Comparison of ENCODE assay signal across 8 cellular contexts in the genomic region with DNA sequence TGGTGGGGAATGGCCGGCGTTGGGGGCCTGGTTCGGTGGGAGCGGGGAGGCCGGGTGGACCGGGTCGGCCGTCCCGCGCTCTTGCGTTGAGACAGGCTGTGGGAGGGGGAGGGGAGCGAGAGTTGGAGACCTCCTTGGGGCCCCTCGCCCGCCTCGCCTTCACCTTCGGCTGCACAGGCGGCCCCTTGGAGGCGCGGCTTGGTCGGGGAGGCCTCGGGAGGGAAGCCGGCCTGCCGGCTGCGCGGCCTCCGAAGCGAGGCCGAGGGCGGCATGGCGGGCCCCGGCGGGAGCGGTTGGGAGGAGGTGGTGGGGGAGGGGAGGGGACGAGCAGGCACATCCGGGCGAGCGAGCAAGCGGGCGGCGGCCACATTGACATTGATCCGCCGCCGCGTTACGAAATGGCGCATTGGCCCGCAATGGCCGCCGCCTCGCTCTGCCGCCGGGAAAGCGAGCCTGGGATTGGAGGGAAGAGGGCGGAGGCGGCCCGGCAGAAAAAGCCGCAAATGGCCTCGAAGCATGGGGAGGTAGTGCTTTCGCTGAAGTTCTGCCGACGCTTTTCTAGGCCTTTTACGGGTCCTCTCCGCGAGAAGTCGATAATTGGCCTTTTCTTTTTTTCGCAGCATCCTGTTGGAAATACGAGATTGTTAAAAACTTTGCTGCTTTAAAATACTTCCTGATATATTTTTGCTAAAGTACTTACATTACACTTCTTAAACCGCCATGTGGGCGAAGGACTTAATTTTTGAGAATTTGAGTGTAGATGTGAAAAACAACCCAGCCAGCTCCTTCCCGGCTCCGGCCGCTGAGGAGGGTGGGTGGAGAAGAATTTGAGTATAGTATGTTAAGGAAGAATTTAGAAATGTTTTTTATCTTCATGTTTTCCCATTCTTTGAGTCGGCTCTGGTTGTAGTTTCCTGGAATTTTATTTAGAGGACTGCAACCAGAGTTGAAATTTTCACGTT. TPM values are rescaled to one million over a fixed set of nuclear protein-coding genes. Genes with fewer than 3 reads are reported as not detected.
A peak's percentile ranks its signal among the peaks of the same experiment; 100 is the strongest.
DNase-seq lines count a peak whose midpoint lies in the region; ATAC-seq and TF ChIP-seq lines count a peak whose summit lies in the region.

No MANE protein-coding gene starts in this region.

- peak; percentile 47 for ATAC-seq in GM21526 (IDR thresholded peaks at IDR 0.05; ENCODE audit: low FRiP score, unreplicated experiment)

- H3K4me1 ChIP-seq in HUES64 (ENCODE audit: insufficient read depth, low read length) (peaks cover 17% of the 10 kb centered on the region), OCI-LY1 (ENCODE audit: insufficient read depth, low read length, severe bottlenecking) (peaks cover 35% of the 10 kb centered on the region), mucosa of rectum (ENCODE audit: control insufficient read depth in 2 of 2, insufficient read depth in 2 of 2, low read length in 2 of 2) (peaks cover 17 to 29% of the 10 kb centered on the region in 2 donors)

- H2AFZ ChIP-seq in OCI-LY1 (ENCODE audit: low read length): no peak overlapping the region

- peaks cover 43% of the 10 kb centered on the region for H3K36me3 ChIP-seq in HUES64 (ENCODE audit: insufficient read depth, low read length)
- H3K36me3 ChIP-seq in OCI-LY1 (ENCODE audit: insufficient read depth, low read length): peaks cover 50% of the 10 kb centered on the region
- peaks cover 22 to 24% of the 10 kb centered on the region in 2 donors for H3K36me3 ChIP-seq in mucosa of rectum (ENCODE audit: control insufficient read depth in 2 of 2, insufficient read depth in 2 of 2, low read length in 2 of 2)

- TF ChIP-seq CTCF in OCI-LY1 (IDR thresholded peaks at IDR 0.05; ENCODE audit: low read length): no peak

- no peaks in the 10 kb centered on the region for H3K9me2 ChIP-seq in OCI-LY1 (ENCODE audit: low read depth, low read length)

- DNase-seq in DMS 273 treated with DMSO at 0.1 percent for 48 hours (lab: John Stamatoyannopoulos, UW) (peak; percentile 47), activated T-cell treated with anti-CD3 and anti-CD28 coated beads for 24 hours (ENCODE audit: low read depth) (peak; percentile 88), epithelial cell of prostate (ENCODE audit: low read depth, low spot score) (peak; percentile 66)
- DNase-seq in stimulated activated CD8-positive, alpha-beta memory T cell treated with anti-CD3 and anti-CD28 coated beads, Interleukin-4, amount 100 ng/mL, for 24 hours (ENCODE audit: low read depth): peak; percentile 88

- no peaks in the 10 kb centered on the region for H3F3A ChIP-seq in OCI-LY1 (ENCODE audit: insufficient read depth, low read length)

- H3K27ac ChIP-seq in HUES64 (ENCODE audit: low read depth, low read length) (peak overlapping the region; percentile 100), OCI-LY1 (ENCODE audit: low read depth, low read length, poor library complexity, severe bottlenecking) (peak overlapping the region; percentile 74), epithelial cell of prostate (peak overlapping the region; percentile 97), mucosa of rectum (ENCODE audit: low read depth in 2 of 2, low read length in 2 of 2) (peak overlapping the region; percentile 99)

- H3K9ac ChIP-seq in HUES64 (ENCODE audit: low read depth, low read length) (peak overlapping the region; percentile 99), OCI-LY1 (ENCODE audit: low read length) (peak overlapping the region; percentile 81), mucosa of rectum (ENCODE audit: low read depth in 1 of 2, low read length in 2 of 2) (peak overlapping the region; percentile 87 to 91)

- peak overlapping the region; percentile 94 for H3K4me2 ChIP-seq in OCI-LY1 (ENCODE audit: low read length)

- H3K27me3 ChIP-seq in HUES64 (ENCODE audit: insufficient read depth, low read length) (no peaks in the 10 kb centered on the region), OCI-LY1 (ENCODE audit: insufficient read depth, low read length) (no peaks in the 10 kb centered on the region), mucosa of rectum (ENCODE audit: control insufficient read depth in 2 of 2, insufficient read depth in 2 of 2, low read length in 2 of 2) (no peaks in the 10 kb centered on the region)

- H3K79me2 ChIP-seq in OCI-LY1 (ENCODE audit: insufficient read depth, low read length): peaks cover 57% of the 10 kb centered on the region

- peak overlapping the region; percentile 96 for H3K4me3 ChIP-seq in HUES64 (ENCODE audit: low read length)
- H3K4me3 ChIP-seq in OCI-LY1 (ENCODE audit: low read depth, low read length, poor library complexity, severe bottlenecking): peak overlapping the region; percentile 84
- peak overlapping the region; percentile 83 to 94 for H3K4me3 ChIP-seq in mucosa of rectum (ENCODE audit: low read length in 2 of 2)

- under 1% methylated on average over 73 of the region's 74 CpGs for WGBS in HUES64

- H4K20me1 ChIP-seq in OCI-LY1 (ENCODE audit: insufficient read depth, low read length): peaks cover 3% of the 10 kb centered on the region; the same call in 1 of the 2 replicates

- H3K9me3 ChIP-seq in HUES64 (ENCODE audit: insufficient read depth, low read depth, low read length): no peaks in the 10 kb centered on the region
- no peaks in the 10 kb centered on the region for H3K9me3 ChIP-seq in OCI-LY1 (ENCODE audit: low read length)
- H3K9me3 ChIP-seq in mucosa of rectum (ENCODE audit: control insufficient read depth in 2 of 2, low read length in 2 of 2): no peaks in the 10 kb centered on the region

RNA-seq across cellular contexts. Expression of a gene that starts 0.6 kb away (rescaled TPM):
- 296 TPM for polyA plus RNA-seq in HUES64 (2013, experiment 1 of 2)
- polyA plus RNA-seq in HUES64 (2013, experiment 2 of 2): 344 TPM

RNA-seq across cellular contexts. Expression of a gene that starts 51.4 kb away (rescaled TPM):
- polyA plus RNA-seq in HUES64 (2013, experiment 1 of 2): 23.9 TPM
- polyA plus RNA-seq in HUES64 (2013, experiment 2 of 2): 26.2 TPM

Comparison
In these comparisons a context has a peak if more than half of its experiments do, and no peak if none do; other contexts are left out.
1. Peak in every context shown above with its lines: DNase-seq, ATAC-seq, H3K4me3 ChIP-seq and H3K27ac ChIP-seq.